Comparison of ENCODE assay signal across 18 cellular contexts in genomic region chr18:9811978-9812377, GRCh38.
DNase-seq lines count a peak whose midpoint lies in the region; ATAC-seq, FAIRE-seq and TF ChIP-seq lines count a peak whose summit lies in the region.
"Had no signal": no experiment of that assay in that cellular context is flagged by ENCODE, and none has a peak within 500 bp of the region (broad histone marks: within the 10 kb centered on the region; RNA-seq: fewer than 3 reads in every experiment).

No MANE protein-coding gene starts in this region.

- H3K27ac ChIP-seq in K562 (ENCODE audit: extremely low read depth, low read depth, low read length) = peak overlapping the region; percentile 43
- peak overlapping the region; percentile 56 for H3K27ac ChIP-seq in neutrophil
- H3K27ac ChIP-seq in stomach = peak overlapping the region in 1 of 5 donors; percentile 36
- H3K27ac ChIP-seq: BLaER1, GM23248, HL-60 had no signal

- H3K4me1 ChIP-seq in K562 (replicated peaks in 1 of 2; ENCODE audit: control insufficient read depth in 2 of 2, insufficient read depth in 2 of 2, low read length in 2 of 2) (peaks cover 12 to 39% of the 10 kb centered on the region in 2 experiments; a peak in 4 of 5 replicates), neutrophil (ENCODE audit: control insufficient read depth in 1 of 2, insufficient read depth in 1 of 2, low read depth in 1 of 2, low read length in 1 of 2) (peaks cover 0 to 3% of the 10 kb centered on the region in 2 experiments), stomach (peaks cover 0 to 44% (median 19%) of the 10 kb centered on the region in 4 donors)
- H3K4me1 ChIP-seq: BLaER1 had no signal

- peak overlapping the region; percentile 24; the same call in 1 of the 2 replicates for H2AFZ ChIP-seq in K562 (ENCODE audit: low read depth, low read length)
- H2AFZ ChIP-seq: GM23248 had no signal

- no peak for TF ChIP-seq RAD21 in K562 (CRISPR knock-in tag; conservative IDR thresholded peaks at IDR 0.05 in 1 of 2, IDR thresholded peaks at IDR 0.05 in 1 of 2)

- peak; percentile 72 for ATAC-seq in K562
- ATAC-seq: GM12878 had no signal

- peak overlapping the region; percentile 37; the same call in 1 of the 2 replicates for H3K4me2 ChIP-seq in K562 (ENCODE audit: insufficient read depth, low read length)
- H3K4me2 ChIP-seq: BLaER1 had no signal

- peak; percentile 31 for DNase-seq in NCI-H82 (lab: John Stamatoyannopoulos, UW)
- no peak for DNase-seq in NCI-H82 treated with DMSO at 0.1 percent for 48 hours (lab: John Stamatoyannopoulos, UW; ENCODE audit: unreplicated experiment)
- DNase-seq in K562 (ENCODE audit: extremely low read depth in 1 of 4, low spot score in 3 of 4) = peak in 2 of 4 experiments; percentile 43 to 59
- DNase-seq in type B pancreatic cell (ENCODE audit: extremely low spot score, unreplicated experiment) = no peak
- no peak for DNase-seq in activated T-helper 2 cell treated with anti-CD3 and anti-CD28 coated beads, Interferon-gamma antibody, Interleukin-2, Interleukin-4, amounts not matched to agents 10 μg/mL and 5 μg/mL and 100 μg/mL, durations not matched to agents 14 hours and 24 hours and 36 hours (ENCODE audit: low spot score)
- DNase-seq in stomach = no peak
- no peak for DNase-seq in NCI-H2107 (lab: John Stamatoyannopoulos, UW)
- DNase-seq: 8988T; AML-193; CD8-positive, alpha-beta memory T cell; DMS79; GM23248 had no signal

- H3K4me3 Mint-ChIP-seq in type B pancreatic cell = no peak overlapping the region
- no peak overlapping the region for H3K4me3 Mint-ChIP-seq in activated T-helper 2 cell treated with anti-CD3 and anti-CD28 coated beads, Interferon-gamma antibody, Interleukin-2, Interleukin-4, amounts not matched to agents 10 μg/mL and 5 μg/mL and 100 μg/mL, durations not matched to agents 14 hours and 24 hours and 36 hours (ENCODE audit: low read depth)
- H3K4me3 Mint-ChIP-seq: CD8-positive, alpha-beta memory T cell had no signal

- POLR2A ChIA-PET in K562 (lab: Yijun Ruan, JAX) = interaction anchor here (0.6 to 3.3 kb wide), 7 partner anchors 9 to 161 kb away, joined by 3 to 11 read pairs (median 4); no protein-coding TSS in a partner anchor

- no peaks in the 10 kb centered on the region for H3K9me1 ChIP-seq in K562 (ENCODE audit: control insufficient read depth, insufficient read depth, low read length)

- peak overlapping the region; percentile 41 for H3K27ac Mint-ChIP-seq in type B pancreatic cell
- H3K27ac Mint-ChIP-seq in activated T-helper 2 cell treated with anti-CD3 and anti-CD28 coated beads, Interferon-gamma antibody, Interleukin-2, Interleukin-4, amounts not matched to agents 10 μg/mL and 5 μg/mL and 100 μg/mL, durations not matched to agents 14 hours and 24 hours and 36 hours = no peak overlapping the region
- H3K27ac Mint-ChIP-seq: CD8-positive, alpha-beta memory T cell had no signal

- intact Hi-C loops in K562 (cut with micrococcal nuclease) = loop anchor here (5.0 kb wide), 2 partner anchors 105 to 140 kb away; no protein-coding TSS in a partner anchor
- intact Hi-C loops in activated T-helper 2 cell treated with anti-CD3 and anti-CD28 coated beads, Interferon-gamma antibody, Interleukin-2, Interleukin-4, amounts not matched to agents 10 μg/mL and 5 μg/mL and 100 μg/mL, durations not matched to agents 14 hours and 24 hours and 36 hours (cut with micrococcal nuclease) = no loop called here
- intact Hi-C loops in stomach (cut with DNase I; ENCODE audit: low total_unique reads) = no loop called here

- no peaks in the 10 kb centered on the region for H3K9me3 ChIP-seq in K562 (replicated peaks; ENCODE audit: control insufficient read depth, insufficient read depth, low read depth, low read length)
- no peaks in the 10 kb centered on the region for H3K9me3 ChIP-seq in neutrophil
- H3K9me3 ChIP-seq in stomach = no peaks in the 10 kb centered on the region
- H3K9me3 ChIP-seq: BLaER1, HAP-1 had no signal

- H3K9ac ChIP-seq in K562 (ENCODE audit: insufficient read depth in 1 of 2, low read depth in 2 of 2, low read length in 2 of 2) = peak overlapping the region; percentile 27 to 34; a peak in 2 of 4 replicates
- H3K9ac ChIP-seq: BLaER1, GM23248 had no signal

- H3K27me3 ChIP-seq in K562 (ENCODE audit: control insufficient read depth in 2 of 2, insufficient read depth in 2 of 2, low read length in 2 of 2) (no peaks in the 10 kb centered on the region), neutrophil (no peaks in the 10 kb centered on the region), stomach (no peaks in the 10 kb centered on the region)
- H3K27me3 ChIP-seq: BLaER1 had no signal

- FAIRE-seq in K562 (lab: Jason Lieb, UNC) = no peak
- FAIRE-seq: GM12878, GM18507 had no signal

- in situ Hi-C loops in K562 (cut with MboI) = no loop called here

- TF ChIP-seq EP300 in K562 (IDR thresholded peaks at IDR 0.05; ENCODE audit: low read length) (peak; percentile 49; the same call in 1 of the 2 replicates), stomach (IDR thresholded peaks at IDR 0.05) (no peak)

- H3K36me3 ChIP-seq in K562 (ENCODE audit: control insufficient read depth, insufficient read depth, low read length) (peaks cover 9% of the 10 kb centered on the region), neutrophil (peaks cover 25% of the 10 kb centered on the region), stomach (peaks cover 0 to 11% (median 2%) of the 10 kb centered on the region in 4 donors)
- H3K36me3 ChIP-seq: BLaER1 had no signal

- CTCF ChIA-PET in K562 (lab: Yijun Ruan, JAX; ENCODE audit: low intra/inter-chr PET ratio) = interaction anchor here (1.3 kb wide), 1 partner anchor 140 kb away, joined by 3 read pairs; no protein-coding TSS in a partner anchor

- H3K27me3 Mint-ChIP-seq in type B pancreatic cell = no peaks in the 10 kb centered on the region
- H3K27me3 Mint-ChIP-seq in activated T-helper 2 cell treated with anti-CD3 and anti-CD28 coated beads, Interferon-gamma antibody, Interleukin-2, Interleukin-4, amounts not matched to agents 10 μg/mL and 5 μg/mL and 100 μg/mL, durations not matched to agents 14 hours and 24 hours and 36 hours (ENCODE audit: low read depth) = peaks cover 4% of the 10 kb centered on the region

- no peak for TF ChIP-seq POLR2A in K562 (conservative IDR thresholded peaks at IDR 0.05)
- TF ChIP-seq POLR2A in stomach (IDR thresholded peaks at IDR 0.05) = no peak

- no peaks in the 10 kb centered on the region for H4K20me1 ChIP-seq in K562 (replicated peaks; ENCODE audit: control insufficient read depth, insufficient read depth, low read length)
- H4K20me1 ChIP-seq: BLaER1 had no signal

- H3K4me1 Mint-ChIP-seq in type B pancreatic cell (ENCODE audit: unreplicated experiment) = peaks cover 13% of the 10 kb centered on the region
- H3K4me1 Mint-ChIP-seq in activated T-helper 2 cell treated with anti-CD3 and anti-CD28 coated beads, Interferon-gamma antibody, Interleukin-2, Interleukin-4, amounts not matched to agents 10 μg/mL and 5 μg/mL and 100 μg/mL, durations not matched to agents 14 hours and 24 hours and 36 hours (ENCODE audit: low read depth) = no peaks in the 10 kb centered on the region
- H3K4me1 Mint-ChIP-seq: CD8-positive, alpha-beta memory T cell had no signal

- TF ChIP-seq CTCF in K562 (IDR thresholded peaks at IDR 0.05 in 2 of 3, conservative IDR thresholded peaks at IDR 0.05 in 1 of 3; ENCODE audit: insufficient read depth in 2 of 3, low read depth in 1 of 3, low read length in 3 of 3) = no peak
- TF ChIP-seq CTCF in neutrophil (IDR thresholded peaks at IDR 0.05) = no peak
- TF ChIP-seq CTCF in type B pancreatic cell (conservative IDR thresholded peaks at IDR 0.05) = no peak
- no peak for TF ChIP-seq CTCF in stomach (IDR thresholded peaks at IDR 0.05)

- H3K9me3 Mint-ChIP-seq in type B pancreatic cell = no peaks in the 10 kb centered on the region
- no peaks in the 10 kb centered on the region for H3K9me3 Mint-ChIP-seq in activated T-helper 2 cell treated with anti-CD3 and anti-CD28 coated beads, Interferon-gamma antibody, Interleukin-2, Interleukin-4, amounts not matched to agents 10 μg/mL and 5 μg/mL and 100 μg/mL, durations not matched to agents 14 hours and 24 hours and 36 hours
- H3K9me3 Mint-ChIP-seq: CD8-positive, alpha-beta memory T cell had no signal

- H3K79me2 ChIP-seq in K562 (ENCODE audit: control insufficient read depth, insufficient read depth, low read length) = peaks cover 31% of the 10 kb centered on the region

- H3K4me3 ChIP-seq in K562 (no peak overlapping the region), neutrophil (ENCODE audit: low read depth in 1 of 2, low read length in 1 of 2) (no peak overlapping the region), stomach (no peak overlapping the region)
- H3K4me3 ChIP-seq: BLaER1, GM12878, GM23248, HAP-1 had no signal

- no TSS peak for BruUV-seq in K562 (replicated peaks; lab: Mats Ljungman, UMichigan)

- no peaks in the 10 kb centered on the region for H3K36me3 Mint-ChIP-seq in type B pancreatic cell
- H3K36me3 Mint-ChIP-seq in activated T-helper 2 cell treated with anti-CD3 and anti-CD28 coated beads, Interferon-gamma antibody, Interleukin-2, Interleukin-4, amounts not matched to agents 10 μg/mL and 5 μg/mL and 100 μg/mL, durations not matched to agents 14 hours and 24 hours and 36 hours (ENCODE audit: low read depth) = no peaks in the 10 kb centered on the region
- H3K36me3 Mint-ChIP-seq: CD8-positive, alpha-beta memory T cell had no signal

- 33% methylated on average over 5 of the region's 5 CpGs for WGBS in K562 (ENCODE audit: insufficient coverage, low coverage, missing lambda C conversion rate)
- WGBS in stomach, 5 donors = 49 to 66% (median 62%) methylated on average over 5 of the region's 5 CpGs

TF ChIP-seq in K562, 482 proteins besides CTCF, POLR2A, EP300 and RAD21 (continues in another document):
- TF ChIP-seq ATF1 (CRISPR knock-in tag; IDR thresholded peaks at IDR 0.05) (no peak), ATF1 (tag; IDR thresholded peaks at IDR 0.05) (peak; percentile 58), BACH1 (tag; IDR thresholded peaks at IDR 0.05) (no peak; the same call in 1 of the 2 replicates), JUND (IDR thresholded peaks at IDR 0.05; ENCODE audit: borderline replicate concordance, low read depth, low read length) (peak; percentile 61), JUND (tag; IDR thresholded peaks at IDR 0.05; ENCODE audit: borderline replicate concordance, low read depth, low read length) (peak; percentile 56; the same call in 2 of the 3 replicates), VEZF1 (CRISPR knock-in tag; IDR thresholded peaks at IDR 0.05) (peak; percentile 36), TGIF2 (CRISPR knock-in tag; IDR thresholded peaks at IDR 0.05) (no peak)
